ENCODE assay signal across 25 cellular contexts in genomic region chr1:60740154-60740553, GRCh38.
"Had no signal": no experiment of that assay in that cellular context is flagged by ENCODE, and none has a peak within 500 bp of the region (broad histone marks: within the 10 kb centered on the region; RNA-seq: fewer than 3 reads in every experiment).

No MANE protein-coding gene starts in this region.

- ATAC-seq: effector memory CD8-positive, alpha-beta T cell; esophagus mucosa; foreskin keratinocyte; gastrocnemius medialis; gastroesophageal sphincter had no signal

- H3K4me3 ChIP-seq: colonic mucosa, coronary artery, dorsolateral prefrontal cortex, esophagus muscularis mucosa, esophagus squamous epithelium, gastrocnemius medialis, gastroesophageal sphincter, heart left ventricle, heart right ventricle had no signal

- H3K36me3 ChIP-seq: colonic mucosa, esophagus muscularis mucosa, esophagus squamous epithelium, gastrocnemius medialis, gastroesophageal sphincter, heart left ventricle, heart right ventricle had no signal

- H3K27me3 ChIP-seq: colonic mucosa, dorsolateral prefrontal cortex, esophagus muscularis mucosa, esophagus squamous epithelium, foreskin keratinocyte, gastrocnemius medialis, gastroesophageal sphincter, heart left ventricle, heart right ventricle had no signal

- H3K27me3 Mint-ChIP-seq: dendritic cell treated with granulocyte-macrophage colony-stimulating factor and Interleukin-4, amounts not matched to agents 40 ng/mL and 50 ng/mL, for 4 days; effector memory CD8-positive, alpha-beta T cell had no signal

- H3K4me1 ChIP-seq: colonic mucosa, esophagus squamous epithelium, foreskin keratinocyte, gastrocnemius medialis, gastroesophageal sphincter had no signal

- DNase-seq: colonic mucosa; cortex of kidney; dermis blood vessel endothelial cell; dorsolateral prefrontal cortex; effector CD4-positive, alpha-beta T cell; effector CD8-positive, alpha-beta T cell; effector memory CD4-positive, alpha-beta T cell; effector memory CD8-positive, alpha-beta T cell; endodermal cell; erythroblast; esophagus squamous epithelium; foreskin fibroblast; foreskin keratinocyte; foreskin melanocyte; gastrocnemius medialis; glutamatergic neuron; head of caudate nucleus had no signal

- H3K27ac ChIP-seq: colonic mucosa, coronary artery, dorsolateral prefrontal cortex, epithelial cell of prostate, esophagus muscularis mucosa, esophagus squamous epithelium, foreskin keratinocyte, gastrocnemius medialis, gastroesophageal sphincter, heart left ventricle, heart right ventricle had no signal

- H3K4me1 Mint-ChIP-seq: endodermal cell had no signal

- H3K9me3 ChIP-seq: colonic mucosa, esophagus muscularis mucosa, esophagus squamous epithelium, gastrocnemius medialis, gastroesophageal sphincter, heart left ventricle, heart right ventricle had no signal

- H3K27ac Mint-ChIP-seq: dendritic cell treated with granulocyte-macrophage colony-stimulating factor and Interleukin-4, amounts not matched to agents 40 ng/mL and 50 ng/mL, for 4 days; effector memory CD8-positive, alpha-beta T cell; endodermal cell had no signal

- H3K9me3 Mint-ChIP-seq: dendritic cell treated with granulocyte-macrophage colony-stimulating factor and Interleukin-4, amounts not matched to agents 40 ng/mL and 50 ng/mL, for 4 days; endodermal cell had no signal

- H3K4me3 Mint-ChIP-seq: dendritic cell treated with granulocyte-macrophage colony-stimulating factor and Interleukin-4, amounts not matched to agents 40 ng/mL and 50 ng/mL, for 4 days; effector memory CD8-positive, alpha-beta T cell; endodermal cell had no signal
